Comparison of ENCODE assay signal across 9 cellular contexts in genomic region chr14:71554959-71555612, GRCh38.
DNase-seq lines count a peak whose midpoint lies in the region; ATAC-seq, FAIRE-seq and TF ChIP-seq lines count a peak whose summit lies in the region.
"Had no signal": no experiment of that assay in that cellular context is flagged by ENCODE, and none has a peak within 500 bp of the region (broad histone marks: within the 10 kb centered on the region; RNA-seq: fewer than 3 reads in every experiment).

No MANE protein-coding gene starts in this region.

- H3K9me3 Mint-ChIP-seq in Caco-2 (ENCODE audit: unreplicated experiment): no peaks in the 10 kb centered on the region

- H3K27me3 ChIP-seq in Caco-2 (replicated peaks; ENCODE audit: control insufficient read depth, insufficient read depth, low read length): no peaks in the 10 kb centered on the region
- H3K27me3 ChIP-seq in effector memory CD4-positive, alpha-beta T cell (replicated peaks; ENCODE audit: control insufficient read depth, insufficient read depth, low read length, poor library complexity, severe bottlenecking): no peaks in the 10 kb centered on the region
- H3K27me3 ChIP-seq: SJSA1 had no signal

- H3K36me3 Mint-ChIP-seq in Caco-2 (ENCODE audit: insufficient read depth, unreplicated experiment): peaks cover 8% of the 10 kb centered on the region

- DNase-seq in Caco-2: no peak
- DNase-seq in effector memory CD4-positive, alpha-beta T cell: no peak
- no peak for DNase-seq in kidney tubule cell (ENCODE audit: low spot score)
- no peak for DNase-seq in H54 (ENCODE audit: insufficient read length, low spot score)
- no peak for DNase-seq in T1000 (lab: John Stamatoyannopoulos, UW)
- DNase-seq in frontal cortex (ENCODE audit: low spot score in 2 of 2): no peak

- H3K4me1 ChIP-seq in Caco-2: peaks cover 53% of the 10 kb centered on the region
- H3K4me1 ChIP-seq in effector memory CD4-positive, alpha-beta T cell (ENCODE audit: control insufficient read depth, insufficient read depth, low read length, poor library complexity, severe bottlenecking): peaks cover 20% of the 10 kb centered on the region
- H3K4me1 ChIP-seq: SJSA1 had no signal

- CTCF ChIA-PET in Caco-2 (lab: Charles Lee): interaction anchor here (1.0 kb wide), 1 partner anchor 234 kb away, joined by 4 read pairs; no protein-coding TSS in a partner anchor

- no peaks in the 10 kb centered on the region for H3K27me3 Mint-ChIP-seq in Caco-2 (ENCODE audit: insufficient read depth, unreplicated experiment)

- no peak for TF ChIP-seq POLR2A in H54 (IDR thresholded peaks at IDR 0.05; ENCODE audit: low read depth, low read length)

- H3K27ac Mint-ChIP-seq in Caco-2 (ENCODE audit: unreplicated experiment): peak overlapping the region; percentile 91

- ATAC-seq in GM21381 (IDR thresholded peaks at IDR 0.05; ENCODE audit: unreplicated experiment): peak; percentile 18
- peak; percentile 26 for ATAC-seq in HG03439 (IDR thresholded peaks at IDR 0.05; ENCODE audit: unreplicated experiment)

- TSS peak; percentile 91 for BruUV-seq in Caco-2 (replicated peaks; lab: Mats Ljungman, UMichigan)

- H3K4me1 Mint-ChIP-seq in Caco-2 (ENCODE audit: low read depth, unreplicated experiment): peaks cover 38% of the 10 kb centered on the region

- FAIRE-seq in H54 (lab: Jason Lieb, UNC) (no peak), frontal cortex (lab: Jason Lieb, UNC) (no peak)

- H3K4me3 ChIP-seq in Caco-2 (ENCODE audit: low read depth, low read length): no peak overlapping the region
- H3K4me3 ChIP-seq in effector memory CD4-positive, alpha-beta T cell (ENCODE audit: insufficient read depth, low read depth, low read length, poor library complexity, severe bottlenecking): peak overlapping the region; percentile 35
- H3K4me3 ChIP-seq: SJSA1 had no signal

- TF ChIP-seq CTCF in Caco-2 (IDR thresholded peaks at IDR 0.05; ENCODE audit: insufficient read depth in 1 of 2, low read depth in 1 of 2, low read length in 1 of 2, severe bottlenecking in 1 of 2, unreplicated experiment in 1 of 2): no peak

- POLR2A ChIA-PET in Caco-2 (lab: Charles Lee): no interaction called here

- intact Hi-C loops in Caco-2 (cut with micrococcal nuclease; ENCODE audit: unreplicated experiment): loop anchor here (5.0 kb wide), 1 partner anchor 233 kb away; the partner anchor contains the start of gene SIPA1L1

- H3K9me3 ChIP-seq in Caco-2: no peaks in the 10 kb centered on the region
- no peaks in the 10 kb centered on the region for H3K9me3 ChIP-seq in effector memory CD4-positive, alpha-beta T cell (ENCODE audit: control insufficient read depth, low read length)
- H3K9me3 ChIP-seq: SJSA1 had no signal

- peak overlapping the region; percentile 68 for H3K27ac ChIP-seq in effector memory CD4-positive, alpha-beta T cell (ENCODE audit: insufficient read depth, low read length, poor library complexity, severe bottlenecking)
- H3K27ac ChIP-seq: SJSA1 had no signal

- no peaks in the 10 kb centered on the region for H3K36me3 ChIP-seq in Caco-2 (ENCODE audit: control insufficient read depth, insufficient read depth, low read length)
- no peaks in the 10 kb centered on the region for H3K36me3 ChIP-seq in effector memory CD4-positive, alpha-beta T cell (ENCODE audit: control insufficient read depth, insufficient read depth, low read length)
- H3K36me3 ChIP-seq: SJSA1 had no signal

- peak overlapping the region; percentile 68 for H3K4me3 Mint-ChIP-seq in Caco-2 (ENCODE audit: unreplicated experiment)
